13 cellular contexts compared by ENCODE assay signal in the genomic region with DNA sequence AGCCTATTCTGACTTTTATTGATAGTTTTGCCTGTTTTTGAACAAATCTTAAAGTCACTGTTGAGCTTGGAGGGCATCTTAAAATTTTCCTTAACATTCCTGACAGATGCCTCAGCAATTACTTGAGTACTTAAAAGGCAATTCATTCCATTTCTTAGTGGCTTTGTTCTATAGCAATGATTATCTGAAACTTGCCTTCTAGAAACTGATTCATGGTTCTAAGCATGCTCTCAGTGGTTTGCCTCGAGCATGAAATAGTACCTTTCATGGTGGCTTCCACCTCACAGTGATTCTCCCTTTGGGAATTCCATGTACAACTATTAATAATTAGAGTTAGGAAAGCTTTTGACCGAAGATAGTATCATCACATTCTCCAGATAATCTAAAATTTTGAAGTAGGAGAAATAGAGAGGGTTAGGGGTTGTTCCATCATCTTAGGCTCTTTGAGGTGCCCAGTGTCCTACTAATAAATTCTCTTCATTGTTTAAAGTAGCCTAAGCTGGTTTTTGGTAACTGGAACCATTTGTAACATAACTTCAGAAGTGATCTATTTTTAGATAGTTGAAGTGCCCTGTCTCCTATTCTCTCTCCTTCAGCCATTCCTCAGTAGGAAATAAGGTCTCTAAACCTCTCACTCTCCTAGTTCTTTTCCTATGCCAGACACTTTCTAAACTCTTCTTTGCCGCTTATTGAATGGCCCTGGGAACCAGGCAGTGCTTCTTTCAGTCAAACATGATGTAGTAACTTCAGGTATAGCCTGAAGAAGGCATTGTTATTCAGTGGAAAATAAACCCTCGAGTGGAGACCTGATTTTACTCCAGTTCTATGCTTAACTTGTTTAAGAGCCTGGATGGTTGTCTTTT.
DNase-seq lines count a peak whose midpoint lies in the region; ATAC-seq, FAIRE-seq and TF ChIP-seq lines count a peak whose summit lies in the region.
"Had no signal": no experiment of that assay in that cellular context is flagged by ENCODE, and none has a peak within 500 bp of the region (broad histone marks: within the 10 kb centered on the region; RNA-seq: fewer than 3 reads in every experiment).

No MANE protein-coding gene starts in this region.

- H2BK15ac ChIP-seq in H9 (ENCODE audit: low read depth, low read length) = no peak overlapping the region

- H2BK120ac ChIP-seq in H9 (ENCODE audit: low read depth, low read length, poor library complexity, severe bottlenecking) = peak overlapping the region; percentile 29

- H3K27ac Mint-ChIP-seq in H9 = peak overlapping the region; percentile 5 to 92 (median 75); a peak in 5 of 7 replicates
- H3K27ac Mint-ChIP-seq in memory B cell = peak overlapping the region; percentile 17

- H3K4me3 ChIP-seq in bronchial epithelial cell (ENCODE audit: low read depth, low read length) (no peak overlapping the region), prostate gland (no peak overlapping the region)
- H3K4me3 ChIP-seq: hepatocyte had no signal

- H2BK12ac ChIP-seq in H9 (ENCODE audit: insufficient read length, low read depth, low read length) = peak overlapping the region; percentile 82

- H3K9me3 Mint-ChIP-seq in H9 = no peaks in the 10 kb centered on the region
- no peaks in the 10 kb centered on the region for H3K9me3 Mint-ChIP-seq in memory B cell

- no peak overlapping the region for H3K14ac ChIP-seq in H9 (ENCODE audit: insufficient read depth, low read length)

- H4K8ac ChIP-seq in H9 (replicated peaks; ENCODE audit: insufficient read length, low read depth, low read length) = no peak overlapping the region

- H3K23me2 ChIP-seq in H9 (ENCODE audit: insufficient read length, low read depth, low read length, poor library complexity, severe bottlenecking) = no peaks in the 10 kb centered on the region

- H3K27me3 ChIP-seq in H9 (ENCODE audit: insufficient read depth, low read length) (no peaks in the 10 kb centered on the region), bronchial epithelial cell (ENCODE audit: control insufficient read depth, insufficient read depth, low read length) (no peaks in the 10 kb centered on the region), prostate gland (replicated peaks; ENCODE audit: insufficient read depth) (no peaks in the 10 kb centered on the region)
- H3K27me3 ChIP-seq: hepatocyte had no signal

- H3K4me2 ChIP-seq in H9 (ENCODE audit: insufficient read depth, insufficient read length, low read length) = no peak overlapping the region
- H3K4me2 ChIP-seq: hepatocyte had no signal

- no peak overlapping the region for H3K9ac ChIP-seq in H9 (ENCODE audit: extremely low read depth, insufficient read length, low read length)

- peaks cover 28% of the 10 kb centered on the region; the same call in 1 of the 2 replicates for H3K4me1 ChIP-seq in H9 (ENCODE audit: insufficient read depth, low read length)
- H3K4me1 ChIP-seq in prostate gland (replicated peaks) = no peaks in the 10 kb centered on the region

- peaks cover 3% of the 10 kb centered on the region for H3K36me3 ChIP-seq in bronchial epithelial cell (ENCODE audit: control insufficient read depth, insufficient read depth, low read length)
- no peaks in the 10 kb centered on the region for H3K36me3 ChIP-seq in prostate gland

- no peak overlapping the region for H3K18ac ChIP-seq in H9 (ENCODE audit: insufficient read length, low read depth, low read length)

- no CpG with 5 or more reads among the region's 4 CpGs for WGBS in H9 (ENCODE audit: extremely low coverage, insufficient read length, low lambda C conversion rate)
- 73% methylated on average over 4 of the region's 4 CpGs for WGBS in prostate gland

- peaks cover 59 to 65% of the 10 kb centered on the region in 2 experiments for H3K4me1 Mint-ChIP-seq in H9
- peaks cover 21% of the 10 kb centered on the region for H3K4me1 Mint-ChIP-seq in memory B cell

- no peaks in the 10 kb centered on the region for H3K79me1 ChIP-seq in H9 (ENCODE audit: insufficient read depth, low read depth, low read length, poor library complexity, severe bottlenecking)

- H3K9me3 ChIP-seq in H9 (ENCODE audit: control insufficient read depth, low read depth, low read length) (no peaks in the 10 kb centered on the region), prostate gland (no peaks in the 10 kb centered on the region)

- H3T11ph ChIP-seq in H9 (ENCODE audit: low read length) = no peak overlapping the region

- H3K27me3 Mint-ChIP-seq in H9 (ENCODE audit: low read depth) = no peaks in the 10 kb centered on the region
- no peaks in the 10 kb centered on the region for H3K27me3 Mint-ChIP-seq in memory B cell

- no peak overlapping the region for H4K5ac ChIP-seq in H9 (ENCODE audit: insufficient read length, low read depth, low read length)

- intact Hi-C loops in prostate gland (cut with DNase I) = no loop called here

- peak; percentile 47 for FAIRE-seq in bronchial epithelial cell (lab: Jason Lieb, UNC)

- no peak overlapping the region for H2BK5ac ChIP-seq in H9 (ENCODE audit: insufficient read length, low read length)

- no peak overlapping the region for H4K91ac ChIP-seq in H9 (ENCODE audit: insufficient read length, low read depth, low read length)

- TF ChIP-seq POLR2A in prostate gland (IDR thresholded peaks at IDR 0.05) = no peak

- DNase-seq in A172 (ENCODE audit: low spot score) = peak; percentile 59
- no peak for DNase-seq in H9
- peak; percentile 75 for DNase-seq in bronchial epithelial cell (ENCODE audit: low read depth)
- DNase-seq in memory B cell (ENCODE audit: low spot score in 2 of 2) = no peak
- DNase-seq in prostate gland (ENCODE audit: low spot score) = no peak
- no peak for DNase-seq in stimulated activated CD4-positive, alpha-beta T cell treated with anti-CD3 and anti-CD28 coated beads, Interleukin-4, amount 100 ng/mL, for 1 hour
- no peak for DNase-seq in NCI-H2107 (lab: John Stamatoyannopoulos, UW)
- DNase-seq: activated CD4-positive, alpha-beta T cell treated with anti-CD3 and anti-CD28 coated beads for 48 hours; NCI-H187 had no signal

- H2BK20ac ChIP-seq in H9 (ENCODE audit: low read depth, low read length, poor library complexity, severe bottlenecking) = no peak overlapping the region

- H3K27ac ChIP-seq in H9 (ENCODE audit: insufficient read length, low read depth, low read length) (no peak overlapping the region), prostate gland (no peak overlapping the region)
- H3K27ac ChIP-seq: C4-2B, hepatocyte, RWPE1 had no signal

- H3K23ac ChIP-seq in H9 (ENCODE audit: insufficient read length, low read depth, low read length) = no peak overlapping the region

- TF ChIP-seq CTCF in H9 (conservative IDR thresholded peaks at IDR 0.05) = no peak
- TF ChIP-seq CTCF in bronchial epithelial cell (IDR thresholded peaks at IDR 0.05; ENCODE audit: insufficient read depth, low read length, severe bottlenecking) = no peak
- TF ChIP-seq CTCF in prostate gland (IDR thresholded peaks at IDR 0.05) = no peak

- no peak overlapping the region for H2AK5ac ChIP-seq in H9 (ENCODE audit: insufficient read length, low read length)

- H3K36me3 Mint-ChIP-seq in H9 (ENCODE audit: insufficient read depth in 1 of 3, low read depth in 3 of 3) (peaks cover 1 to 10% (median 7%) of the 10 kb centered on the region in 3 experiments; a peak in 5 of 7 replicates), memory B cell (peaks cover 32% of the 10 kb centered on the region)

- no peaks in the 10 kb centered on the region for H4K20me1 ChIP-seq in H9 (ENCODE audit: control insufficient read depth, insufficient read depth, insufficient read length)

- ATAC-seq in memory B cell (ENCODE audit: low read depth) = no peak
- ATAC-seq in HG02981 (IDR thresholded peaks at IDR 0.05; ENCODE audit: unreplicated experiment) = no peak

- no peaks in the 10 kb centered on the region for H3K79me2 ChIP-seq in H9 (ENCODE audit: insufficient read depth, low read length)

- no peak overlapping the region for H3K4ac ChIP-seq in H9 (ENCODE audit: low read depth, low read length)

- H2AFZ ChIP-seq in H9 (ENCODE audit: low read length) = no peak overlapping the region
- H2AFZ ChIP-seq: hepatocyte had no signal

- no peak overlapping the region for H3K56ac ChIP-seq in H9 (ENCODE audit: insufficient read length, low read depth, low read length)

- no peak overlapping the region for H3K4me3 Mint-ChIP-seq in H9
- no peak overlapping the region for H3K4me3 Mint-ChIP-seq in memory B cell

Comparison
In these comparisons a context has a peak if more than half of its experiments do, and no peak if none do; other contexts are left out.
1. DNase-seq: peak in A172 (single experiment) and bronchial epithelial cell (single experiment); none in H9 (single experiment), memory B cell (0 of 2), prostate gland (single experiment), stimulated activated CD4-positive, alpha-beta T cell treated with anti-CD3 and anti-CD28 coated beads, Interleukin-4, amount 100 ng/mL, for 1 hour (single experiment) and NCI-H2107 (single experiment).